In genomic region chr16:89261691-89262563, GRCh38 we compare ENCODE assay signal across 1 cellular context.
TF ChIP-seq lines count a peak whose summit lies in the region.

No MANE protein-coding gene starts in this region.

TF ChIP-seq in HepG2, 621 proteins besides CTCF, POLR2A, EP300 and RAD21 (continued from another document and continues in another):
- peak; percentile 60; the same call in 1 of the 2 replicates for TF ChIP-seq MXD4 (CRISPR knock-in tag; IDR thresholded peaks at IDR 0.05)
- TF ChIP-seq ZMAT5 (CRISPR knock-in tag; IDR thresholded peaks at IDR 0.05; ENCODE audit: borderline replicate concordance, low read depth), result no peak
- TF ChIP-seq NFKBIZ (CRISPR knock-in tag; IDR thresholded peaks at IDR 0.05), result no peak
- peak; percentile 69 for TF ChIP-seq ZNF407 (CRISPR knock-in tag; IDR thresholded peaks at IDR 0.05; ENCODE audit: not compliant biosample characterization)
- TF ChIP-seq ZNF775 (CRISPR knock-in tag; IDR thresholded peaks at IDR 0.05; ENCODE audit: borderline replicate concordance), result peak; percentile 79; the same call in 1 of the 2 replicates
- TF ChIP-seq HNF1A (IDR thresholded peaks at IDR 0.05; ENCODE audit: low read depth), result no peak
- TF ChIP-seq HNF1A (CRISPR knock-in tag; IDR thresholded peaks at IDR 0.05; ENCODE audit: borderline replicate concordance), result peak; percentile 24; the same call in 1 of the 2 replicates
- TF ChIP-seq SOX6 (IDR thresholded peaks at IDR 0.05), result no peak
- no peak for TF ChIP-seq SOX6 (CRISPR knock-in tag; IDR thresholded peaks at IDR 0.05)
- no peak; the same call in 1 of the 2 replicates for TF ChIP-seq MIER3 (CRISPR knock-in tag; IDR thresholded peaks at IDR 0.05; ENCODE audit: borderline replicate concordance)
- peak; percentile 86 for TF ChIP-seq ZNF546 (CRISPR knock-in tag; conservative IDR thresholded peaks at IDR 0.05)
- no peak for TF ChIP-seq PHF5A (CRISPR knock-in tag; IDR thresholded peaks at IDR 0.05; ENCODE audit: low read depth, unreplicated experiment)
- TF ChIP-seq SRY (CRISPR knock-in tag; IDR thresholded peaks at IDR 0.05), result 0 out of 2 replicates have a peak, but pooled peaks have one; percentile 45
- peak; percentile 34 for TF ChIP-seq ZNF350 (CRISPR knock-in tag; IDR thresholded peaks at IDR 0.05; ENCODE audit: borderline replicate concordance, low read depth)
- 0 out of 2 replicates have a peak, but pooled peaks have one; percentile 8 for TF ChIP-seq BCL6 (CRISPR knock-in tag; IDR thresholded peaks at IDR 0.05)
- peak; percentile 42 for TF ChIP-seq HDAC2 (CRISPR knock-in tag; IDR thresholded peaks at IDR 0.05)
- peak; percentile 71; the same call in 1 of the 2 replicates for TF ChIP-seq ZNF607 (CRISPR knock-in tag; IDR thresholded peaks at IDR 0.05; ENCODE audit: borderline replicate concordance)
- peak; percentile 92 for TF ChIP-seq MTA1 (CRISPR knock-in tag; IDR thresholded peaks at IDR 0.05; ENCODE audit: borderline replicate concordance)
- no peak for TF ChIP-seq CERS6 (CRISPR knock-in tag; IDR thresholded peaks at IDR 0.05)
- TF ChIP-seq THYN1 (CRISPR knock-in tag; IDR thresholded peaks at IDR 0.05; ENCODE audit: borderline replicate concordance, low read depth), result no peak; the same call in 1 of the 2 replicates
- TF ChIP-seq CENPX (CRISPR knock-in tag; IDR thresholded peaks at IDR 0.05), result no peak
- peak; percentile 87 for TF ChIP-seq PRDM15 (CRISPR knock-in tag; IDR thresholded peaks at IDR 0.05)
- TF ChIP-seq REPIN1 (CRISPR knock-in tag; IDR thresholded peaks at IDR 0.05; ENCODE audit: borderline replicate concordance, low read depth), result peak; percentile 52
- peak; percentile 31; the same call in 1 of the 2 replicates for TF ChIP-seq THAP11 (CRISPR knock-in tag; IDR thresholded peaks at IDR 0.05)
- TF ChIP-seq SAP130 (CRISPR knock-in tag; IDR thresholded peaks at IDR 0.05; ENCODE audit: low read depth), result peak; percentile 77
- TF ChIP-seq ZNF318 (CRISPR knock-in tag; IDR thresholded peaks at IDR 0.05), result no peak
- no peak for TF ChIP-seq ZNF234 (CRISPR knock-in tag; conservative IDR thresholded peaks at IDR 0.05)
- TF ChIP-seq ZNF563 (CRISPR knock-in tag; IDR thresholded peaks at IDR 0.05), result no peak
- peak; percentile 30; the same call in 1 of the 2 replicates for TF ChIP-seq SPEN (CRISPR knock-in tag; IDR thresholded peaks at IDR 0.05; ENCODE audit: low read depth)
